ENCODE assay signal across 14 cellular contexts in genomic region chr4:48542888-48543287, GRCh38. TPM values are rescaled to one million over a fixed set of nuclear protein-coding genes. Genes with fewer than 3 reads are reported as not detected.
A peak's percentile ranks its signal among the peaks of the same experiment; 100 is the strongest.
DNase-seq lines count a peak whose midpoint lies in the region; ATAC-seq and TF ChIP-seq lines count a peak whose summit lies in the region.
"Had no signal": no experiment of that assay in that cellular context is flagged by ENCODE, and none has a peak within 500 bp of the region (broad histone marks: within the 10 kb centered on the region; RNA-seq: fewer than 3 reads in every experiment).

No MANE protein-coding gene starts in this region.

- no peak overlapping the region for H3K4me3 Mint-ChIP-seq in activated naive CD4-positive, alpha-beta T cell treated with anti-CD3 and anti-CD28 coated beads, Interleukin-2, amount 10 ng/mL, durations not matched to agents 7 days and 5 days
- H3K4me3 Mint-ChIP-seq in activated naive CD4-positive, alpha-beta T cell treated with anti-CD3 and anti-CD28 coated beads for 36 hours = no peak overlapping the region
- no peak overlapping the region for H3K4me3 Mint-ChIP-seq in HFFc6
- peak overlapping the region; percentile 4 for H3K4me3 Mint-ChIP-seq in endothelial cell (ENCODE audit: unreplicated experiment)
- H3K4me3 Mint-ChIP-seq: CD14-positive monocyte; CD8-positive, alpha-beta T cell; H9 had no signal

- intact Hi-C loops in activated naive CD4-positive, alpha-beta T cell treated with anti-CD3 and anti-CD28 coated beads for 36 hours (cut with micrococcal nuclease) = no loop called here

- no peaks in the 10 kb centered on the region for H3K9me3 Mint-ChIP-seq in activated naive CD4-positive, alpha-beta T cell treated with anti-CD3 and anti-CD28 coated beads, Interleukin-2, amount 10 ng/mL, durations not matched to agents 7 days and 5 days
- H3K9me3 Mint-ChIP-seq in activated naive CD4-positive, alpha-beta T cell treated with anti-CD3 and anti-CD28 coated beads for 36 hours = no peaks in the 10 kb centered on the region
- no peaks in the 10 kb centered on the region for H3K9me3 Mint-ChIP-seq in HFFc6
- no peaks in the 10 kb centered on the region for H3K9me3 Mint-ChIP-seq in endothelial cell (ENCODE audit: unreplicated experiment)
- H3K9me3 Mint-ChIP-seq: CD14-positive monocyte; CD8-positive, alpha-beta T cell; H9 had no signal

- H3K4me1 Mint-ChIP-seq in activated naive CD4-positive, alpha-beta T cell treated with anti-CD3 and anti-CD28 coated beads, Interleukin-2, amount 10 ng/mL, durations not matched to agents 7 days and 5 days = no peaks in the 10 kb centered on the region
- H3K4me1 Mint-ChIP-seq in activated naive CD4-positive, alpha-beta T cell treated with anti-CD3 and anti-CD28 coated beads for 36 hours (ENCODE audit: low read depth) = no peaks in the 10 kb centered on the region
- H3K4me1 Mint-ChIP-seq in HFFc6 (ENCODE audit: low read depth) (peaks cover 9% of the 10 kb centered on the region), endothelial cell (ENCODE audit: unreplicated experiment) (peaks cover 10% of the 10 kb centered on the region)
- H3K4me1 Mint-ChIP-seq: CD14-positive monocyte had no signal

- in situ Hi-C loops in ACHN (cut with HindIII; ENCODE audit: low pct_ligation_motif_present, low pct_unique_long_range_greater_than_20kb, low sequenced_read_pairs) = no loop called here
- in situ Hi-C loops in KBM-7 (cut with MboI; ENCODE audit: low pct_unique_long_range_greater_than_20kb, low sequenced_read_pairs) = loop anchor here (25.0 kb wide), 2 partner anchors 231 to 406 kb away; partner anchors contain the start of gene TXK

- ATAC-seq in HG02763 (IDR thresholded peaks at IDR 0.05; ENCODE audit: unreplicated experiment) = no peak
- ATAC-seq: A549; CD8-positive, alpha-beta T cell had no signal

- peaks cover 51% of the 10 kb centered on the region for H3K36me3 Mint-ChIP-seq in activated naive CD4-positive, alpha-beta T cell treated with anti-CD3 and anti-CD28 coated beads, Interleukin-2, amount 10 ng/mL, durations not matched to agents 7 days and 5 days
- H3K36me3 Mint-ChIP-seq in activated naive CD4-positive, alpha-beta T cell treated with anti-CD3 and anti-CD28 coated beads for 36 hours (ENCODE audit: low read depth) = peaks cover 21% of the 10 kb centered on the region
- peaks cover 12% of the 10 kb centered on the region for H3K36me3 Mint-ChIP-seq in HFFc6 (ENCODE audit: low read depth)
- H3K36me3 Mint-ChIP-seq in endothelial cell (ENCODE audit: low read depth, unreplicated experiment) = peaks cover 47% of the 10 kb centered on the region

- H3K27me3 Mint-ChIP-seq in activated naive CD4-positive, alpha-beta T cell treated with anti-CD3 and anti-CD28 coated beads, Interleukin-2, amount 10 ng/mL, durations not matched to agents 7 days and 5 days = no peaks in the 10 kb centered on the region
- H3K27me3 Mint-ChIP-seq in activated naive CD4-positive, alpha-beta T cell treated with anti-CD3 and anti-CD28 coated beads for 36 hours (ENCODE audit: low read depth) = no peaks in the 10 kb centered on the region
- peaks cover 3% of the 10 kb centered on the region for H3K27me3 Mint-ChIP-seq in HFFc6 (ENCODE audit: insufficient read depth)
- no peaks in the 10 kb centered on the region for H3K27me3 Mint-ChIP-seq in endothelial cell (ENCODE audit: unreplicated experiment)

- TF ChIP-seq CTCF in HFFc6 (IDR thresholded peaks at IDR 0.05) (no peak), endothelial cell (IDR thresholded peaks at IDR 0.05; ENCODE audit: unreplicated experiment) (no peak)

- peak overlapping the region; percentile 11 for H3K27ac Mint-ChIP-seq in activated naive CD4-positive, alpha-beta T cell treated with anti-CD3 and anti-CD28 coated beads, Interleukin-2, amount 10 ng/mL, durations not matched to agents 7 days and 5 days
- H3K27ac Mint-ChIP-seq in activated naive CD4-positive, alpha-beta T cell treated with anti-CD3 and anti-CD28 coated beads for 36 hours = no peak overlapping the region
- H3K27ac Mint-ChIP-seq in HFFc6 (peak overlapping the region; percentile 15; the same call in 1 of the 2 replicates), endothelial cell (ENCODE audit: unreplicated experiment) (peak overlapping the region; percentile 12)
- H3K27ac Mint-ChIP-seq: CD14-positive monocyte; CD8-positive, alpha-beta T cell; H9 had no signal

- DNase-seq in activated naive CD4-positive, alpha-beta T cell treated with anti-CD3 and anti-CD28 coated beads, Interleukin-2, amount 10 ng/mL, durations not matched to agents 7 days and 5 days = no peak
- DNase-seq in activated naive CD4-positive, alpha-beta T cell treated with anti-CD3 and anti-CD28 coated beads for 36 hours = no peak
- DNase-seq in HFFc6 = no peak
- DNase-seq in endothelial cell (ENCODE audit: low spot score) = no peak
- no peak for DNase-seq in ACHN
- no peak for DNase-seq in KBM-7
- DNase-seq: Calu3; CD8-positive, alpha-beta T cell; GF-D8; H9 had no signal

- CTCF ChIA-PET in activated naive CD4-positive, alpha-beta T cell treated with anti-CD3 and anti-CD28 coated beads, Interleukin-2, amount 10 ng/mL, durations not matched to agents 7 days and 5 days (lab: Charles Lee) = no interaction called here
- CTCF ChIA-PET in activated naive CD4-positive, alpha-beta T cell treated with anti-CD3 and anti-CD28 coated beads for 36 hours (lab: Charles Lee) = interaction anchor here (1.4 kb wide), 1 partner anchor 16 kb away, joined by 5 read pairs; no protein-coding TSS in a partner anchor

RNA-seq across cellular contexts. Expression of gene ZAR1, which starts 52.8 kb away (rescaled TPM):
- total RNA-seq in activated naive CD4-positive, alpha-beta T cell treated with anti-CD3 and anti-CD28 coated beads for 36 hours = not detected
- not detected for total RNA-seq in HFFc6 (2021; fragmentation: NEBNext Ultra II Directional; extraction: Animal tissue kit (Norgen Biotek cat#: 25700))
- total RNA-seq in endothelial cell (ENCODE audit: unreplicated experiment) = not detected
- total RNA-seq: Calu3; CD8-positive, alpha-beta T cell; HT1080 had no signal

RNA-seq across cellular contexts. Expression of gene SLC10A4, which starts 59.7 kb away (rescaled TPM):
- total RNA-seq in activated naive CD4-positive, alpha-beta T cell treated with anti-CD3 and anti-CD28 coated beads for 36 hours = not detected
- total RNA-seq in HFFc6 (2021; fragmentation: NEBNext Ultra II Directional; extraction: Animal tissue kit (Norgen Biotek cat#: 25700)) = not detected
- total RNA-seq in endothelial cell (ENCODE audit: unreplicated experiment) = 0.28 TPM
- total RNA-seq: CD8-positive, alpha-beta T cell had no signal
